Comparison of ENCODE assay signal across 29 cellular contexts in genomic region chr16:67180166-67180565, GRCh38. TPM values are rescaled to one million over a fixed set of nuclear protein-coding genes. Genes with fewer than 3 reads are reported as not detected.
"Had no signal": no experiment of that assay in that cellular context is flagged by ENCODE, and none has a peak within 500 bp of the region (broad histone marks: within the 10 kb centered on the region; RNA-seq: fewer than 3 reads in every experiment).

No MANE protein-coding gene starts in this region.

- H3K4me3 ChIP-seq: ascending aorta, cardiac muscle cell, MG63 had no signal

- H3K36me3 Mint-ChIP-seq: activated naive CD4-positive, alpha-beta T cell treated with anti-CD3 and anti-CD28 coated beads, Interleukin-2, amount 50 U/mL, for 24 hours had no signal

- H3K27me3 ChIP-seq: ascending aorta, MG63 had no signal

- H3K27ac ChIP-seq: ascending aorta, cardiac muscle cell, WERI-Rb-1 had no signal

- H3K4me3 Mint-ChIP-seq: activated CD8-positive, alpha-beta T cell treated with anti-CD3 and anti-CD28 coated beads, Interleukin-2, amount 10 ng/mL, durations not matched to agents 7 days and 5 days; activated naive CD4-positive, alpha-beta T cell treated with anti-CD3 and anti-CD28 coated beads, Interleukin-2, amount 50 U/mL, for 24 hours; activated naive CD8-positive, alpha-beta T cell treated with anti-CD3 and anti-CD28 coated beads, Interleukin-2, amount 10 ng/mL, durations not matched to agents 7 days and 5 days; activated T-cell treated with anti-CD3 and anti-CD28 coated beads, Interleukin-2, amount 50 U/mL, for 24 hours; central memory CD8-positive, alpha-beta T cell had no signal

- H3K27ac Mint-ChIP-seq: activated CD4-positive, alpha-beta T cell treated with anti-CD3 and anti-CD28 coated beads, Interleukin-2, amount 10 ng/mL, durations not matched to agents 24 days and 14 days; activated CD8-positive, alpha-beta T cell treated with anti-CD3 and anti-CD28 coated beads, Interleukin-2, amount 10 ng/mL, durations not matched to agents 7 days and 5 days; activated naive CD4-positive, alpha-beta T cell treated with anti-CD3 and anti-CD28 coated beads, Interleukin-2, amount 50 U/mL, for 24 hours; activated naive CD8-positive, alpha-beta T cell treated with anti-CD3 and anti-CD28 coated beads, Interleukin-2, amount 10 ng/mL, durations not matched to agents 7 days and 5 days; activated T-cell treated with anti-CD3 and anti-CD28 coated beads, Interleukin-2, amount 50 U/mL, for 24 hours; activated T-helper 2 cell treated with anti-CD3 and anti-CD28 coated beads, Interferon-gamma antibody, Interleukin-2, Interleukin-4, amounts not matched to agents 10 μg/mL and 5 μg/mL and 100 μg/mL, durations not matched to agents 14 hours and 24 hours and 36 hours had no signal

- H3K9me3 Mint-ChIP-seq: activated CD4-positive, alpha-beta T cell treated with anti-CD3 and anti-CD28 coated beads, Interleukin-2, amount 10 ng/mL, durations not matched to agents 24 days and 14 days; activated naive CD4-positive, alpha-beta T cell treated with anti-CD3 and anti-CD28 coated beads, Interleukin-2, amount 50 U/mL, for 24 hours; activated naive CD8-positive, alpha-beta T cell treated with anti-CD3 and anti-CD28 coated beads, Interleukin-2, amount 10 ng/mL, durations not matched to agents 7 days and 5 days; activated T-cell treated with anti-CD3 and anti-CD28 coated beads, Interleukin-2, amount 50 U/mL, for 24 hours; activated T-helper 2 cell treated with anti-CD3 and anti-CD28 coated beads, Interferon-gamma antibody, Interleukin-2, Interleukin-4, amounts not matched to agents 10 μg/mL and 5 μg/mL and 100 μg/mL, durations not matched to agents 14 hours and 24 hours and 36 hours; central memory CD8-positive, alpha-beta T cell had no signal

- H3K27me3 Mint-ChIP-seq: central memory CD8-positive, alpha-beta T cell had no signal

- H3K9me3 ChIP-seq: ascending aorta, MG63 had no signal

- ATAC-seq: activated CD8-positive, alpha-beta T cell treated with anti-CD3 and anti-CD28 coated beads, Interleukin-2, amount 10 ng/mL, durations not matched to agents 7 days and 5 days; Panc1; Right ventricle myocardium inferior had no signal

- DNase-seq: activated CD4-positive, alpha-beta T cell treated with anti-CD3 and anti-CD28 coated beads, Interleukin-2, amount 50 U/mL, for 48 hours; activated gamma-delta T cell; activated naive CD4-positive, alpha-beta T cell treated with Interleukin-2 at 50 U/mL for 16 hours; activated naive CD8-positive, alpha-beta T cell treated with anti-CD3 and anti-CD28 coated beads, Interleukin-2, amount 10 ng/mL, durations not matched to agents 7 days and 5 days; activated T-cell treated with anti-CD3 and anti-CD28 coated beads, Interleukin-2, amount 50 U/mL, for 24 hours; amygdala; MG63; NCI-H1048; NCI-H1105 treated with DMSO at 0.1 percent for 48 hours; NCI-H1436; NCI-H1694; NCI-H2029; NCI-H345; NCI-H524 treated with DMSO at 0.1 percent for 48 hours; RPMI8226; SW 1271; T-helper 1 cell; T1000; WERI-Rb-1 had no signal

- H3K36me3 ChIP-seq: ascending aorta, cardiac muscle cell, MG63 had no signal

RNA-seq across cellular contexts. Expression of gene EXOC3L1, which starts 9.8 kb away (rescaled TPM):
- total RNA-seq: activated CD8-positive, alpha-beta T cell treated with anti-CD3 and anti-CD28 coated beads, Interleukin-2, amount 10 ng/mL, durations not matched to agents 7 days and 5 days; activated naive CD8-positive, alpha-beta T cell treated with anti-CD3 and anti-CD28 coated beads, Interleukin-2, amount 10 ng/mL, durations not matched to agents 7 days and 5 days; activated T-helper 2 cell treated with anti-CD3 and anti-CD28 coated beads, Interferon-gamma antibody, Interleukin-2, Interleukin-4, amounts not matched to agents 10 μg/mL and 5 μg/mL and 100 μg/mL, durations not matched to agents 14 hours and 24 hours and 36 hours; NCI-H460 had no signal
